Comparison of ENCODE assay signal across 10 cellular contexts in the genomic region with DNA sequence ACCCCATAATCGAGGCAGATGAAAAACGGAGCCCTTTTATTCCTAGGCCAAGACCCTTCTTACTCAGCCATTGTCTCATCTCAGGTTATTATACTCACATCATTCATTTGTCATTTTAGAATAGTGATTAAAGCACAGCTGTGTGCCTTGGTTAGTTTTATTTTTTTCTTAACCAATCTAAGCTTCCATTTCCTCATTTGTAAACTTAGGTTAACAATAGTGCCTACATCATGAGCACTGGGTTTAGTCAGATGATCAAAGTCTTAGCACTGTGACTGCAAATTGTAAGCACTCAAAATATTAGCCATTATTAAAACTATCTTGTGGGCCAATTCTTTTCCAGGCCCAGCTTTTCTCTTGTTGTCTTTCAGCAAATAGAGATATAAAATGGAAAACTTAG.
DNase-seq lines count a peak whose midpoint lies in the region; ATAC-seq lines count a peak whose summit lies in the region.
"Had no signal": no experiment of that assay in that cellular context is flagged by ENCODE, and none has a peak within 500 bp of the region (broad histone marks: within the 10 kb centered on the region; RNA-seq: fewer than 3 reads in every experiment).

No MANE protein-coding gene starts in this region.

- peak overlapping the region; percentile 4 to 9 for H3K4me3 Mint-ChIP-seq in stimulated activated naive B cell treated with anti-CD40 and anti-IgM and Interleukin-4, amounts not matched to agents 10 μg/mL and 1 μg/mL and 100 μg/mL, for 72 hours

- H3K4me1 Mint-ChIP-seq in stimulated activated naive B cell treated with anti-CD40 and anti-IgM and Interleukin-4, amounts not matched to agents 10 μg/mL and 1 μg/mL and 100 μg/mL, for 72 hours = peaks cover 35 to 54% of the 10 kb centered on the region in 2 donors

- ATAC-seq in HG02623 (IDR thresholded peaks at IDR 0.05; ENCODE audit: unreplicated experiment) = peak; percentile 59
- ATAC-seq in HG03469 (IDR thresholded peaks at IDR 0.05; ENCODE audit: unreplicated experiment) = peak; percentile 32
- ATAC-seq in stimulated activated naive B cell treated with anti-CD40 and anti-IgM and Interleukin-4, amounts not matched to agents 10 μg/mL and 1 μg/mL and 100 μg/mL, for 72 hours (replicated peaks) = peak; percentile 79 to 83

- peak; percentile 55 for DNase-seq in NOMO-1 treated with DMSO at 0.1 percent for 48 hours (lab: John Stamatoyannopoulos, UW; ENCODE audit: unreplicated experiment)
- DNase-seq in NOMO-1 treated with dmso at 0.1 percent for 144 hours (lab: John Stamatoyannopoulos, UW; ENCODE audit: unreplicated experiment) = no peak
- DNase-seq in stimulated activated naive B cell treated with anti-CD40 and anti-IgM and Interleukin-4, amounts not matched to agents 10 μg/mL and 1 μg/mL and 100 μg/mL, for 72 hours = no peak
- no peak for DNase-seq in HCEC 1CT
- DNase-seq in NCI-H1048 (lab: John Stamatoyannopoulos, UW) = no peak
- DNase-seq in NCI-H748 (lab: John Stamatoyannopoulos, UW; ENCODE audit: unreplicated experiment) = no peak
- DNase-seq: activated CD4-positive, alpha-beta T cell treated with anti-CD3 and anti-CD28 coated beads for 1 hour; NCI-H510A treated with DMSO at 0.1 percent for 48 hours had no signal

- H3K36me3 Mint-ChIP-seq in stimulated activated naive B cell treated with anti-CD40 and anti-IgM and Interleukin-4, amounts not matched to agents 10 μg/mL and 1 μg/mL and 100 μg/mL, for 72 hours = no peaks in the 10 kb centered on the region

- peak overlapping the region; percentile 66 for H3K27ac Mint-ChIP-seq in stimulated activated naive B cell treated with anti-CD40 and anti-IgM and Interleukin-4, amounts not matched to agents 10 μg/mL and 1 μg/mL and 100 μg/mL, for 72 hours

- no peaks in the 10 kb centered on the region for H3K27me3 Mint-ChIP-seq in stimulated activated naive B cell treated with anti-CD40 and anti-IgM and Interleukin-4, amounts not matched to agents 10 μg/mL and 1 μg/mL and 100 μg/mL, for 72 hours

- H3K9me3 Mint-ChIP-seq in stimulated activated naive B cell treated with anti-CD40 and anti-IgM and Interleukin-4, amounts not matched to agents 10 μg/mL and 1 μg/mL and 100 μg/mL, for 72 hours = no peaks in the 10 kb centered on the region
